In genomic region chr1:11690669-11691301, GRCh38 we compare ENCODE assay signal across 10 cellular contexts. TPM values are rescaled to one million over a fixed set of nuclear protein-coding genes. Genes with fewer than 3 reads are reported as not detected.
DNase-seq lines count a peak whose midpoint lies in the region; ATAC-seq, FAIRE-seq and TF ChIP-seq lines count a peak whose summit lies in the region.
"Had no signal": no experiment of that assay in that cellular context is flagged by ENCODE, and none has a peak within 500 bp of the region (broad histone marks: within the 10 kb centered on the region; RNA-seq: fewer than 3 reads in every experiment).

No MANE protein-coding gene starts in this region.

- TF ChIP-seq RAD21 in GM12878 (IDR thresholded peaks at IDR 0.05; ENCODE audit: insufficient read depth, low read depth, low read length), result no peak

- H3K14ac ChIP-seq in mesenchymal stem cell (ENCODE audit: low read length in 2 of 2), result no peak overlapping the region

- intact Hi-C loops in GM12878 (cut with micrococcal nuclease; ENCODE audit: unreplicated experiment) (no loop called here), OCI-LY7 (cut with micrococcal nuclease; ENCODE audit: unreplicated experiment) (no loop called here)

- H4K8ac ChIP-seq in mesenchymal stem cell (ENCODE audit: low read length), result no peak overlapping the region

- no peak overlapping the region for H2BK12ac ChIP-seq in mesenchymal stem cell (ENCODE audit: low read length in 2 of 2)

- TF ChIP-seq CTCF in 22Rv1 (IDR thresholded peaks at IDR 0.05) (peak; percentile 32), GM12878 (IDR thresholded peaks at IDR 0.05 in 2 of 3, conservative IDR thresholded peaks at IDR 0.05 in 1 of 3; ENCODE audit: control insufficient read depth in 2 of 3, extremely low read depth in 1 of 3, insufficient read depth in 1 of 3, low read depth in 3 of 3, low read length in 3 of 3) (no peak), OCI-LY7 (conservative IDR thresholded peaks at IDR 0.05; ENCODE audit: low read length) (no peak)

- SMC1A ChIA-PET in GM12878 (lab: Charles Lee; ENCODE audit: uncharacterized antibody, unreplicated experiment), result no interaction called here

- H3K4me3 ChIP-seq in HUES48 (ENCODE audit: low read depth, low read length) (peak overlapping the region; percentile 68), GM12878 (no peak overlapping the region), mesenchymal stem cell (ENCODE audit: insufficient read depth in 1 of 2, low read depth in 1 of 2, low read length in 2 of 2) (peak overlapping the region in 1 of 2 experiments; percentile 28), OCI-LY7 (ENCODE audit: low read depth, low read length, poor library complexity, severe bottlenecking) (no peak overlapping the region)

- no peaks in the 10 kb centered on the region for H3K79me1 ChIP-seq in mesenchymal stem cell (replicated peaks; ENCODE audit: low read length, poor library complexity, severe bottlenecking)

- ATAC-seq in GM12878 (0 out of 3 replicates have a peak, but pooled peaks have one; percentile 22), GM21447 (IDR thresholded peaks at IDR 0.05; ENCODE audit: unreplicated experiment) (no peak)

- no peaks in the 10 kb centered on the region for H3K9me2 ChIP-seq in OCI-LY7 (ENCODE audit: insufficient read depth, low read length)

- H3K4me1 ChIP-seq in HUES48 (ENCODE audit: control insufficient read depth, insufficient read depth, low read length) (peaks cover 28% of the 10 kb centered on the region; the same call in 1 of the 2 replicates), GM12878 (ENCODE audit: control insufficient read depth, insufficient read depth, low read length) (no peaks in the 10 kb centered on the region), mesenchymal stem cell (ENCODE audit: control insufficient read depth, insufficient read depth, low read depth, low read length) (peaks cover 29% of the 10 kb centered on the region), OCI-LY7 (ENCODE audit: insufficient read depth, low read length, poor library complexity, severe bottlenecking) (no peaks in the 10 kb centered on the region)

- BruUV-seq in GM12878 (replicated peaks; lab: Mats Ljungman, UMichigan) (no TSS peak), OCI-LY7 (replicated peaks; lab: Mats Ljungman, UMichigan) (no TSS peak)

- FAIRE-seq in GM12878 (lab: Jason Lieb, UNC), result no peak

- TF ChIP-seq POLR2A in GM12878 (IDR thresholded peaks at IDR 0.05; ENCODE audit: low read depth, low read length), result no peak

- H3K4ac ChIP-seq in mesenchymal stem cell (ENCODE audit: low read depth in 1 of 2, low read length in 2 of 2), result no peak overlapping the region

- no peaks in the 10 kb centered on the region for H3K27me3 ChIP-seq in HUES48 (ENCODE audit: control insufficient read depth, insufficient read depth, low read length)
- H3K27me3 ChIP-seq in GM12878 (replicated peaks in 1 of 2; ENCODE audit: control insufficient read depth in 2 of 2, insufficient read depth in 2 of 2, low read length in 1 of 2), result peaks cover 9 to 16% of the 10 kb centered on the region in 2 experiments; a peak in 3 of 4 replicates
- peaks cover 68 to 70% of the 10 kb centered on the region in 2 experiments for H3K27me3 ChIP-seq in mesenchymal stem cell (ENCODE audit: control insufficient read depth in 1 of 2, insufficient read depth in 1 of 2, low read length in 2 of 2)

- H4K91ac ChIP-seq in mesenchymal stem cell (ENCODE audit: low read length), result no peak overlapping the region

- H2AK5ac ChIP-seq in mesenchymal stem cell (ENCODE audit: low read length, severe bottlenecking), result no peak overlapping the region

- H3K4me2 ChIP-seq in GM12878 (ENCODE audit: control insufficient read depth, insufficient read depth), result no peak overlapping the region
- H3K4me2 ChIP-seq in mesenchymal stem cell (ENCODE audit: low read length, poor library complexity, severe bottlenecking), result peak overlapping the region; percentile 62
- H3K4me2 ChIP-seq in OCI-LY7 (ENCODE audit: low read length), result no peak overlapping the region

- H2BK15ac ChIP-seq in mesenchymal stem cell (ENCODE audit: low read depth, poor library complexity, severe bottlenecking), result no peak overlapping the region

- H3K36me3 ChIP-seq in HUES48 (ENCODE audit: control insufficient read depth, insufficient read depth, low read length) (no peaks in the 10 kb centered on the region; the same call in 1 of the 2 replicates), GM12878 (ENCODE audit: control insufficient read depth in 2 of 2, insufficient read depth in 2 of 2, low read length in 1 of 2) (no peaks in the 10 kb centered on the region), mesenchymal stem cell (ENCODE audit: control insufficient read depth in 1 of 2, insufficient read depth in 2 of 2, low read depth in 1 of 2, low read length in 2 of 2) (no peaks in the 10 kb centered on the region), OCI-LY7 (ENCODE audit: insufficient read depth, low read length) (no peaks in the 10 kb centered on the region)

- RAD21 ChIA-PET in GM12878 (lab: Charles Lee; ENCODE audit: unreplicated experiment), result interaction anchor here (0.7 to 1.0 kb wide), 2 partner anchors 26 to 204 kb away, joined by 3 read pairs; no protein-coding TSS in a partner anchor

- 5% methylated on average over 46 of the region's 54 CpGs for WGBS in GM12878 (ENCODE audit: insufficient coverage, insufficient replicate concordance, low lambda C conversion rate, missing lambda C conversion rate)
- 3% methylated on average over 44 of the region's 54 CpGs for WGBS in mesenchymal stem cell

- H3K9ac ChIP-seq in HUES48 (ENCODE audit: low read depth, low read length) (peak overlapping the region; percentile 93), GM12878 (ENCODE audit: control insufficient read depth, insufficient read depth, low read length) (no peak overlapping the region), mesenchymal stem cell (ENCODE audit: low read length) (peak overlapping the region; percentile 11)

- no peak for DNase-seq in GM12878 (ENCODE audit: low read depth, low spot score)
- no peak for DNase-seq in mesenchymal stem cell
- no peak for DNase-seq in AML-193 (lab: John Stamatoyannopoulos, UW)
- no peak for DNase-seq in OCI-LY7 (ENCODE audit: low spot score)
- DNase-seq in SW 1271 (lab: John Stamatoyannopoulos, UW), result no peak
- DNase-seq: GDM1, hippocampal formation had no signal

- CTCF ChIA-PET in GM12878 (lab: Yijun Ruan, JAX) (interaction anchor here (1.1 to 1.7 kb wide), 2 partner anchors 9 to 15 kb away, joined by 3 read pairs; no protein-coding TSS in a partner anchor), OCI-LY7 (lab: Charles Lee; ENCODE audit: unreplicated experiment) (no interaction called here)

- H3K9me3 ChIP-seq in HUES48 (ENCODE audit: control insufficient read depth, insufficient read depth, low read length) (no peaks in the 10 kb centered on the region), GM12878 (replicated peaks; ENCODE audit: control insufficient read depth, insufficient read depth, low read length) (no peaks in the 10 kb centered on the region), mesenchymal stem cell (ENCODE audit: control insufficient read depth, low read length) (no peaks in the 10 kb centered on the region), OCI-LY7 (ENCODE audit: low read length) (no peaks in the 10 kb centered on the region)

- H3K79me2 ChIP-seq in GM12878 (ENCODE audit: control insufficient read depth, insufficient read depth, low read length) (no peaks in the 10 kb centered on the region), OCI-LY7 (ENCODE audit: insufficient read depth, low read depth, low read length) (no peaks in the 10 kb centered on the region)

- no peak for TF ChIP-seq EP300 in GM12878 (IDR thresholded peaks at IDR 0.05; ENCODE audit: borderline replicate concordance in 1 of 2, control insufficient read depth in 1 of 2, low read depth in 2 of 2, low read length in 2 of 2)

- POLR2A ChIA-PET in GM12878 (lab: Charles Lee), result no interaction called here
- POLR2A ChIA-PET in OCI-LY7 (lab: Charles Lee), result interaction anchor here (0.6 kb wide), 1 partner anchor 21 kb away, joined by 3 read pairs; no protein-coding TSS in a partner anchor

- H4K20me1 ChIP-seq in GM12878 (ENCODE audit: control insufficient read depth, insufficient read depth) (no peaks in the 10 kb centered on the region; the same call in 1 of the 2 replicates), OCI-LY7 (ENCODE audit: insufficient read depth, low read length) (no peaks in the 10 kb centered on the region)

- H3K23ac ChIP-seq in mesenchymal stem cell (ENCODE audit: low read length in 2 of 2), result no peak overlapping the region

- no peak overlapping the region for H3K18ac ChIP-seq in mesenchymal stem cell (ENCODE audit: low read depth in 1 of 2, low read length in 2 of 2)

- H2BK120ac ChIP-seq in mesenchymal stem cell (ENCODE audit: low read depth, low read length), result no peak overlapping the region

- H3K27ac ChIP-seq in 22Rv1 (peak overlapping the region; percentile 41), HUES48 (ENCODE audit: low read depth, low read length) (peak overlapping the region; percentile 96), GM12878 (ENCODE audit: control insufficient read depth, insufficient read depth) (no peak overlapping the region), mesenchymal stem cell (ENCODE audit: low read length, poor library complexity, severe bottlenecking) (no peak overlapping the region), OCI-LY7 (ENCODE audit: low read depth, low read length, poor library complexity, severe bottlenecking) (no peak overlapping the region)

- in situ Hi-C loops in GM12878 (cut with MboI), result no loop called here

- no peak overlapping the region for H2AFZ ChIP-seq in GM12878 (ENCODE audit: control insufficient read depth, low read depth, low read length)
- H2AFZ ChIP-seq in mesenchymal stem cell (ENCODE audit: low read depth, low read length), result no peak overlapping the region
- H2AFZ ChIP-seq in OCI-LY7 (ENCODE audit: low read length), result no peak overlapping the region

- no peak overlapping the region for H2BK5ac ChIP-seq in mesenchymal stem cell (ENCODE audit: low read depth, low read length, poor library complexity, severe bottlenecking)

RNA-seq across cellular contexts. Expression of gene DRAXIN, which starts 0.7 kb away (rescaled TPM):
- not detected in 2 replicates for total RNA-seq in GM12878 (2013; cell fraction: nucleolus; rRNA removed)
- not detected in 2 replicates for total RNA-seq in GM12878 (2014; rRNA removed)
- total RNA-seq in GM12878 (2014; rRNA removed; fragmentation: Illumina TruSeq; extraction: Trizol), result 0.04 and 0.05 TPM in 2 replicates
- total RNA-seq in GM12878 (2021), result 0.05 TPM in 1 of 2 replicates, not detected in the other
- not detected for polyA plus RNA-seq in GM12878 (2011; ENCODE audit: low read depth)
- polyA plus RNA-seq in GM12878 (2011; rRNA removed), result 0.01 TPM in 2 replicates
- 0.01 and 0.02 TPM in 2 replicates for polyA plus RNA-seq in GM12878 (2011; cell fraction: cytosol; rRNA removed)
- polyA plus RNA-seq in GM12878 (2011; cell fraction: nucleus; rRNA removed), result 0.04 TPM in 1 of 2 replicates, not detected in the other
- polyA plus RNA-seq in GM12878 (2012), result 0.05 and 0.06 TPM in 2 replicates
- not detected in 2 replicates for polyA plus RNA-seq in GM12878 (2014; fragmentation: Illumina TruSeq; extraction: Trizol)
- under 1 TPM in 1 of 2 experiments, not detected in 1; 0.02 TPM for polyA plus RNA-seq in GM12878 (2014; fragmentation: Nextera tagmentation; extraction: Ambion mirVana)
- 0.01 TPM in 2 replicates for polyA plus RNA-seq in GM12878 (2014; rRNA removed)
- polyA plus RNA-seq in GM12878 (2016; fragmentation: Nextera tagmentation; extraction: Ambion mirVana), result under 1 TPM; 0.03 to 0.04 TPM
- polyA minus RNA-seq in GM12878 (2011; rRNA and poly(A)+ RNA removed), result not detected in 2 replicates
- polyA minus RNA-seq in GM12878 (2011; cell fraction: cytosol; rRNA and poly(A)+ RNA removed), result not detected in 2 replicates
- polyA minus RNA-seq in GM12878 (2011; cell fraction: nucleus; rRNA and poly(A)+ RNA removed), result not detected in 2 replicates
- not detected for polyA plus RNA-seq in mesenchymal stem cell (2013, experiment 1 of 2)
- under 0.01 TPM for polyA plus RNA-seq in mesenchymal stem cell (2013, experiment 2 of 2)
- 0.05 and 0.19 TPM in 2 replicates for total RNA-seq in OCI-LY7 (2014; rRNA removed; shearing (Covaris generic))
- 0.11 and 0.15 TPM in 2 replicates for total RNA-seq in OCI-LY7 (2022)

RNA-seq across cellular contexts. Expression of gene MAD2L2, which starts 9.8 kb away (rescaled TPM):
- total RNA-seq in GM12878 (2013; cell fraction: nucleolus; rRNA removed), result 28.5 and 28.7 TPM in 2 replicates
- total RNA-seq in GM12878 (2014; rRNA removed) (88.3 and 95.0 TPM in 2 replicates), GM12878 (2014; rRNA removed; fragmentation: Illumina TruSeq; extraction: Trizol) (32.8 and 37.2 TPM in 2 replicates), GM12878 (2021) (58.0 and 59.1 TPM in 2 replicates), OCI-LY7 (2022) (89.7 and 97.8 TPM in 2 replicates)
- 25.5 TPM for polyA plus RNA-seq in GM12878 (2011; ENCODE audit: low read depth)
- polyA plus RNA-seq in GM12878 (2011; rRNA removed) (33.2 and 48.3 TPM in 2 replicates), GM12878 (2014; fragmentation: Illumina TruSeq; extraction: Trizol) (21.5 and 42.6 TPM in 2 replicates), GM12878 (2014; fragmentation: Nextera tagmentation; extraction: Ambion mirVana) (1 to 10 TPM; 3.5 to 8.0 TPM), GM12878 (2014; rRNA removed) (80.5 and 85.1 TPM in 2 replicates), GM12878 (2016; fragmentation: Nextera tagmentation; extraction: Ambion mirVana) (10 to 100 TPM; 75.4 to 86.5 TPM)
- polyA plus RNA-seq in GM12878 (2011; cell fraction: cytosol; rRNA removed), result 91.7 and 111 TPM in 2 replicates
- 79.7 and 86.5 TPM in 2 replicates for polyA plus RNA-seq in GM12878 (2011; cell fraction: nucleus; rRNA removed)
- polyA plus RNA-seq in GM12878 (2012), result 46.9 and 51.3 TPM in 2 replicates
- 35.5 and 55.6 TPM in 2 replicates for polyA minus RNA-seq in GM12878 (2011; rRNA and poly(A)+ RNA removed)
- 14.3 and 15.2 TPM in 2 replicates for polyA minus RNA-seq in GM12878 (2011; cell fraction: cytosol; rRNA and poly(A)+ RNA removed)
- 20.7 and 30.7 TPM in 2 replicates for polyA minus RNA-seq in GM12878 (2011; cell fraction: nucleus; rRNA and poly(A)+ RNA removed)
- 25.7 TPM for polyA plus RNA-seq in mesenchymal stem cell (2013, experiment 1 of 2)
- polyA plus RNA-seq in mesenchymal stem cell (2013, experiment 2 of 2), result 26.3 TPM
- total RNA-seq in OCI-LY7 (2014; rRNA removed; shearing (Covaris generic)), result 121 and 144 TPM in 2 replicates

RNA-seq across cellular contexts. Expression of gene FBXO6, which starts 26.8 kb away (rescaled TPM):
- total RNA-seq in GM12878 (2013; cell fraction: nucleolus; rRNA removed), result 2.1 and 2.8 TPM in 2 replicates
- total RNA-seq in GM12878 (2014; rRNA removed), result 37.1 TPM in 2 replicates
- 15.7 and 16.8 TPM in 2 replicates for total RNA-seq in GM12878 (2014; rRNA removed; fragmentation: Illumina TruSeq; extraction: Trizol)
- total RNA-seq in GM12878 (2021), result 15.9 and 17.8 TPM in 2 replicates
- 6.0 TPM for polyA plus RNA-seq in GM12878 (2011; ENCODE audit: low read depth)
- 9.2 and 17.0 TPM in 2 replicates for polyA plus RNA-seq in GM12878 (2011; rRNA removed)
- 22.8 and 30.1 TPM in 2 replicates for polyA plus RNA-seq in GM12878 (2011; cell fraction: cytosol; rRNA removed)
- 7.0 and 8.4 TPM in 2 replicates for polyA plus RNA-seq in GM12878 (2011; cell fraction: nucleus; rRNA removed)
- polyA plus RNA-seq in GM12878 (2012), result 10.7 and 13.9 TPM in 2 replicates
- polyA plus RNA-seq in GM12878 (2014; fragmentation: Illumina TruSeq; extraction: Trizol), result 10.5 and 18.4 TPM in 2 replicates
- polyA plus RNA-seq in GM12878 (2014; fragmentation: Nextera tagmentation; extraction: Ambion mirVana), result 1 to 10 TPM; 6.0 to 9.3 TPM
- polyA plus RNA-seq in GM12878 (2014; rRNA removed), result 38.2 and 42.1 TPM in 2 replicates
- 10 to 100 TPM; 26.7 to 32.4 TPM for polyA plus RNA-seq in GM12878 (2016; fragmentation: Nextera tagmentation; extraction: Ambion mirVana)
- 8.3 and 19.1 TPM in 2 replicates for polyA minus RNA-seq in GM12878 (2011; rRNA and poly(A)+ RNA removed)
- polyA minus RNA-seq in GM12878 (2011; cell fraction: cytosol; rRNA and poly(A)+ RNA removed), result 5.1 TPM in 2 replicates
- polyA minus RNA-seq in GM12878 (2011; cell fraction: nucleus; rRNA and poly(A)+ RNA removed), result 1.1 and 3.2 TPM in 2 replicates
- polyA plus RNA-seq in mesenchymal stem cell (2013, experiment 1 of 2), result 6.2 TPM
- 6.3 TPM for polyA plus RNA-seq in mesenchymal stem cell (2013, experiment 2 of 2)
- 0.38 and 0.57 TPM in 2 replicates for total RNA-seq in OCI-LY7 (2014; rRNA removed; shearing (Covaris generic))
- 1.4 and 1.7 TPM in 2 replicates for total RNA-seq in OCI-LY7 (2022)

RNA-seq across cellular contexts. Expression of gene FBXO44, which starts 36.1 kb away (rescaled TPM):
- 28.0 and 33.3 TPM in 2 replicates for total RNA-seq in GM12878 (2013; cell fraction: nucleolus; rRNA removed)
- total RNA-seq in GM12878 (2014; rRNA removed) (9.4 and 10.0 TPM in 2 replicates), GM12878 (2014; rRNA removed; fragmentation: Illumina TruSeq; extraction: Trizol) (4.2 and 4.8 TPM in 2 replicates), GM12878 (2021) (12.9 and 13.2 TPM in 2 replicates), OCI-LY7 (2022) (16.4 and 20.8 TPM in 2 replicates)
- 5.1 TPM for polyA plus RNA-seq in GM12878 (2011; ENCODE audit: low read depth)
- polyA plus RNA-seq in GM12878 (2011; rRNA removed) (4.1 and 6.3 TPM in 2 replicates), GM12878 (2014; fragmentation: Illumina TruSeq; extraction: Trizol) (1.1 and 4.0 TPM in 2 replicates), GM12878 (2014; fragmentation: Nextera tagmentation; extraction: Ambion mirVana) (1 to 10 TPM in 1 of 2 experiments, under 1 TPM in 1; 0.77 to 1.5 TPM), GM12878 (2014; rRNA removed) (17.5 and 22.4 TPM in 2 replicates), GM12878 (2016; fragmentation: Nextera tagmentation; extraction: Ambion mirVana) (10 to 100 TPM; 11.7 to 12.9 TPM)
- polyA plus RNA-seq in GM12878 (2011; cell fraction: cytosol; rRNA removed), result 10.1 and 14.8 TPM in 2 replicates
- polyA plus RNA-seq in GM12878 (2011; cell fraction: nucleus; rRNA removed), result 56.2 and 62.8 TPM in 2 replicates
- polyA plus RNA-seq in GM12878 (2012), result 18.5 and 22.0 TPM in 2 replicates
- 5.9 and 11.3 TPM in 2 replicates for polyA minus RNA-seq in GM12878 (2011; rRNA and poly(A)+ RNA removed)
- polyA minus RNA-seq in GM12878 (2011; cell fraction: cytosol; rRNA and poly(A)+ RNA removed), result 2.4 and 5.2 TPM in 2 replicates
- 21.2 and 22.9 TPM in 2 replicates for polyA minus RNA-seq in GM12878 (2011; cell fraction: nucleus; rRNA and poly(A)+ RNA removed)
- 17.4 TPM for polyA plus RNA-seq in mesenchymal stem cell (2013, experiment 1 of 2)
- polyA plus RNA-seq in mesenchymal stem cell (2013, experiment 2 of 2), result 14.8 TPM
- 11.4 and 16.2 TPM in 2 replicates for total RNA-seq in OCI-LY7 (2014; rRNA removed; shearing (Covaris generic))

RNA-seq across cellular contexts. Expression of gene FBXO2, which starts 36.6 kb away (rescaled TPM):
- total RNA-seq in GM12878 (2013; cell fraction: nucleolus; rRNA removed), result not detected in 2 replicates
- total RNA-seq in GM12878 (2014; rRNA removed) (0.06 and 0.11 TPM in 2 replicates), GM12878 (2014; rRNA removed; fragmentation: Illumina TruSeq; extraction: Trizol) (not detected in 2 replicates), GM12878 (2021) (0.32 and 0.41 TPM in 2 replicates), OCI-LY7 (2022) (6.0 and 6.1 TPM in 2 replicates)
- 0.29 TPM for polyA plus RNA-seq in GM12878 (2011; ENCODE audit: low read depth)
- polyA plus RNA-seq in GM12878 (2011; rRNA removed) (0.15 and 0.17 TPM in 2 replicates), GM12878 (2014; fragmentation: Illumina TruSeq; extraction: Trizol) (0.10 TPM in 1 of 2 replicates, not detected in the other), GM12878 (2014; fragmentation: Nextera tagmentation; extraction: Ambion mirVana) (under 1 TPM in 1 of 2 experiments, not detected in 1; 0.07 TPM), GM12878 (2014; rRNA removed) (0.22 and 0.56 TPM in 2 replicates), GM12878 (2016; fragmentation: Nextera tagmentation; extraction: Ambion mirVana) (under 1 TPM in 1 of 2 experiments, not detected in 1; 0.24 TPM)
- polyA plus RNA-seq in GM12878 (2011; cell fraction: cytosol; rRNA removed), result 0.15 and 0.22 TPM in 2 replicates
- 0.30 and 0.38 TPM in 2 replicates for polyA plus RNA-seq in GM12878 (2011; cell fraction: nucleus; rRNA removed)
- polyA plus RNA-seq in GM12878 (2012), result 0.49 and 0.93 TPM in 2 replicates
- 0.15 and 0.57 TPM in 2 replicates for polyA minus RNA-seq in GM12878 (2011; rRNA and poly(A)+ RNA removed)
- not detected in 2 replicates for polyA minus RNA-seq in GM12878 (2011; cell fraction: cytosol; rRNA and poly(A)+ RNA removed)
- polyA minus RNA-seq in GM12878 (2011; cell fraction: nucleus; rRNA and poly(A)+ RNA removed), result not detected in 2 replicates
- 3.1 TPM for polyA plus RNA-seq in mesenchymal stem cell (2013, experiment 1 of 2)
- 3.7 TPM for polyA plus RNA-seq in mesenchymal stem cell (2013, experiment 2 of 2)
- 1.8 and 2.7 TPM in 2 replicates for total RNA-seq in OCI-LY7 (2014; rRNA removed; shearing (Covaris generic))

Comparison
In these comparisons a context has a peak if more than half of its experiments do, and no peak if none do; other contexts are left out.
1. H3K27ac ChIP-seq: peak in 22Rv1 (single experiment) and HUES48 (single experiment); none in GM12878 (single experiment), mesenchymal stem cell (single experiment) and OCI-LY7 (single experiment).